ENCODE assay signal across 17 cellular contexts in genomic region chr2:142037744-142038143, GRCh38.
DNase-seq lines count a peak whose midpoint lies in the region; ATAC-seq, FAIRE-seq and TF ChIP-seq lines count a peak whose summit lies in the region.
"Had no signal": no experiment of that assay in that cellular context is flagged by ENCODE, and none has a peak within 500 bp of the region (broad histone marks: within the 10 kb centered on the region; RNA-seq: fewer than 3 reads in every experiment).

No MANE protein-coding gene starts in this region.

- no peak overlapping the region for H3K23ac ChIP-seq in mesendoderm (ENCODE audit: low read length)

- no peak overlapping the region for H2AK5ac ChIP-seq in mesendoderm (ENCODE audit: low read length)

- no peaks in the 10 kb centered on the region for H3K27me3 ChIP-seq in BLaER1 treated with 17β-estradiol and CSF1 and Interleukin-3, amounts not matched to agents 10 nM and 100 nM
- H3K27me3 ChIP-seq in HUES48 (ENCODE audit: control insufficient read depth, insufficient read depth, low read length) (no peaks in the 10 kb centered on the region), astrocyte (ENCODE audit: insufficient read depth, low read length) (no peaks in the 10 kb centered on the region), mesendoderm (ENCODE audit: insufficient read depth, low read length, poor library complexity) (no peaks in the 10 kb centered on the region)

- DNase-seq in astrocyte (ENCODE audit: low read depth) (peak; percentile 29), mesendoderm (peak; percentile 53), CD14-positive monocyte (ENCODE audit: low spot score) (no peak), NCI-H1930 (lab: John Stamatoyannopoulos, UW) (no peak), COLO829 (ENCODE audit: low spot score) (no peak)
- DNase-seq: activated CD4-positive, alpha-beta T cell treated with anti-CD3 and anti-CD28 coated beads for 4 hours; activated T-cell treated with anti-CD3 and anti-CD28 coated beads, Interleukin-2, amount 50 U/mL, for 48 hours; amniotic stem cell; KG1; NCI-H187 treated with DMSO at 0.1 percent for 48 hours; stimulated activated CD4-positive, alpha-beta T cell treated with anti-CD3 and anti-CD28 coated beads, Interleukin-4, amount 100 ng/mL, for 1 hour; T-helper 1 cell had no signal

- H3K4ac ChIP-seq in mesendoderm (ENCODE audit: low read depth, low read length): no peak overlapping the region

- H4K8ac ChIP-seq in mesendoderm (ENCODE audit: low read depth, low read length): no peak overlapping the region

- no peaks in the 10 kb centered on the region for H3K79me2 ChIP-seq in astrocyte (ENCODE audit: insufficient read depth, low read length)
- no peaks in the 10 kb centered on the region for H3K79me2 ChIP-seq in mesendoderm (ENCODE audit: control insufficient read depth, insufficient read depth, low read length)

- H3K27me3 Mint-ChIP-seq in astrocyte (ENCODE audit: low read depth, unreplicated experiment): no peaks in the 10 kb centered on the region
- H3K27me3 Mint-ChIP-seq in CD14-positive monocyte (ENCODE audit: low read depth in 3 of 3): no peaks in the 10 kb centered on the region
- H3K27me3 Mint-ChIP-seq: B cell had no signal

- no CpG with 5 or more reads among the region's 3 CpGs for WGBS in mesendoderm (ENCODE audit: extremely low coverage, insufficient coverage, low lambda C conversion rate)

- no peak overlapping the region for H3K18ac ChIP-seq in mesendoderm (ENCODE audit: low read length)

- no peak for ATAC-seq in GM21576 (IDR thresholded peaks at IDR 0.05; ENCODE audit: unreplicated experiment)
- ATAC-seq: stimulated activated effector memory CD8-positive, alpha-beta T cell treated with anti-CD3 and anti-CD28 coated beads, Interleukin-12 subunit alpha, Interleukin-12 subunit beta, amount 100 ng/mL, for 72 hours had no signal

- H3K4me1 Mint-ChIP-seq in astrocyte (ENCODE audit: low read depth, unreplicated experiment): peaks cover 63% of the 10 kb centered on the region
- no peaks in the 10 kb centered on the region for H3K4me1 Mint-ChIP-seq in CD14-positive monocyte
- H3K4me1 Mint-ChIP-seq: B cell; stimulated activated effector memory CD8-positive, alpha-beta T cell treated with anti-CD3 and anti-CD28 coated beads, Interleukin-12 subunit alpha, Interleukin-12 subunit beta, amount 100 ng/mL, for 72 hours had no signal

- peak overlapping the region; percentile 60 for H3K27ac Mint-ChIP-seq in astrocyte (ENCODE audit: unreplicated experiment)
- H3K27ac Mint-ChIP-seq in CD14-positive monocyte: no peak overlapping the region
- H3K27ac Mint-ChIP-seq: B cell; stimulated activated effector memory CD8-positive, alpha-beta T cell treated with anti-CD3 and anti-CD28 coated beads, Interleukin-12 subunit alpha, Interleukin-12 subunit beta, amount 100 ng/mL, for 72 hours had no signal

- H3K9me3 Mint-ChIP-seq in astrocyte (ENCODE audit: unreplicated experiment) (peaks cover 2% of the 10 kb centered on the region), CD14-positive monocyte (peaks cover 0 to 2% (median 0%) of the 10 kb centered on the region in 7 donors)

- H3K36me3 Mint-ChIP-seq in astrocyte (ENCODE audit: low read depth, unreplicated experiment): no peaks in the 10 kb centered on the region
- H3K36me3 Mint-ChIP-seq in CD14-positive monocyte: no peaks in the 10 kb centered on the region
- H3K36me3 Mint-ChIP-seq: stimulated activated effector memory CD8-positive, alpha-beta T cell treated with anti-CD3 and anti-CD28 coated beads, Interleukin-12 subunit alpha, Interleukin-12 subunit beta, amount 100 ng/mL, for 72 hours had no signal

- H3K4me3 ChIP-seq in BLaER1 treated with 17β-estradiol and CSF1 and Interleukin-3, amounts not matched to agents 10 nM and 100 nM: no peak overlapping the region
- H3K4me3 ChIP-seq in HUES48 (ENCODE audit: low read depth, low read length) (no peak overlapping the region), astrocyte (ENCODE audit: insufficient read depth, low read depth, low read length) (no peak overlapping the region), mesendoderm (ENCODE audit: low read length) (no peak overlapping the region)

- intact Hi-C loops in CD14-positive monocyte (cut with micrococcal nuclease): no loop called here

- no peak overlapping the region for H3K56ac ChIP-seq in mesendoderm (ENCODE audit: low read length)

- no peak for TF ChIP-seq CTCF in astrocyte (IDR thresholded peaks at IDR 0.05; ENCODE audit: insufficient read depth, low read depth, low read length)
- no peak for TF ChIP-seq CTCF in CD14-positive monocyte (IDR thresholded peaks at IDR 0.05)

- no peaks in the 10 kb centered on the region for H3K36me3 ChIP-seq in BLaER1 treated with 17β-estradiol and CSF1 and Interleukin-3, amounts not matched to agents 10 nM and 100 nM
- H3K36me3 ChIP-seq in HUES48 (ENCODE audit: control insufficient read depth, insufficient read depth, low read length) (no peaks in the 10 kb centered on the region), astrocyte (ENCODE audit: insufficient read depth, low read length) (no peaks in the 10 kb centered on the region), mesendoderm (ENCODE audit: control insufficient read depth, insufficient read depth, low read length) (no peaks in the 10 kb centered on the region)

- no peak overlapping the region for H2BK5ac ChIP-seq in mesendoderm (ENCODE audit: low read length)

- H3K9ac ChIP-seq in BLaER1 treated with 17β-estradiol and CSF1 and Interleukin-3, amounts not matched to agents 10 nM and 100 nM: no peak overlapping the region
- H3K9ac ChIP-seq in HUES48 (ENCODE audit: low read depth, low read length): no peak overlapping the region
- no peak overlapping the region for H3K9ac ChIP-seq in astrocyte (ENCODE audit: low read length)
- no peak overlapping the region for H3K9ac ChIP-seq in mesendoderm (ENCODE audit: low read length)

- H4K5ac ChIP-seq in mesendoderm (ENCODE audit: low read length): no peak overlapping the region

- no peak overlapping the region for H3K27ac ChIP-seq in BLaER1 treated with 17β-estradiol and CSF1 and Interleukin-3, amounts not matched to agents 10 nM and 100 nM
- H3K27ac ChIP-seq in HUES48 (ENCODE audit: low read depth, low read length) (peak overlapping the region; percentile 64), astrocyte (ENCODE audit: low read depth, low read length) (no peak overlapping the region), mesendoderm (ENCODE audit: low read depth, low read length) (no peak overlapping the region)

- H3K9me3 ChIP-seq in BLaER1 treated with 17β-estradiol and CSF1 and Interleukin-3, amounts not matched to agents 10 nM and 100 nM (replicated peaks in 1 of 11): no peaks in the 10 kb centered on the region
- H3K9me3 ChIP-seq in HUES48 (ENCODE audit: control insufficient read depth, insufficient read depth, low read length): no peaks in the 10 kb centered on the region
- no peaks in the 10 kb centered on the region for H3K9me3 ChIP-seq in astrocyte (ENCODE audit: insufficient read depth, low read depth, low read length)

- peak overlapping the region in 8 of 11 experiments; percentile 17 to 55 (median 46); a peak in 12 of 22 replicates for H3K4me2 ChIP-seq in BLaER1 treated with 17β-estradiol and CSF1 and Interleukin-3, amounts not matched to agents 10 nM and 100 nM
- H3K4me2 ChIP-seq in astrocyte (ENCODE audit: low read length): peak overlapping the region; percentile 51
- no peak overlapping the region for H3K4me2 ChIP-seq in mesendoderm (ENCODE audit: low read length)

- H2BK15ac ChIP-seq in mesendoderm (replicated peaks; ENCODE audit: low read depth): no peak overlapping the region

- no peak overlapping the region for H2BK120ac ChIP-seq in mesendoderm (ENCODE audit: low read depth, low read length)

- no peak for FAIRE-seq in astrocyte (lab: Jason Lieb, UNC)

- H3K4me3 Mint-ChIP-seq in astrocyte (ENCODE audit: unreplicated experiment) (no peak overlapping the region), CD14-positive monocyte (no peak overlapping the region)
- H3K4me3 Mint-ChIP-seq: B cell; stimulated activated effector memory CD8-positive, alpha-beta T cell treated with anti-CD3 and anti-CD28 coated beads, Interleukin-12 subunit alpha, Interleukin-12 subunit beta, amount 100 ng/mL, for 72 hours had no signal

- peaks cover 0 to 16% (median 12%) of the 10 kb centered on the region in 10 experiments; a peak in 15 of 20 replicates for H3K4me1 ChIP-seq in BLaER1 treated with 17β-estradiol and CSF1 and Interleukin-3, amounts not matched to agents 10 nM and 100 nM
- H3K4me1 ChIP-seq in HUES48 (ENCODE audit: control insufficient read depth, insufficient read depth, low read length): peaks cover 24% of the 10 kb centered on the region
- H3K4me1 ChIP-seq in astrocyte (ENCODE audit: insufficient read depth, low read length): peaks cover 59% of the 10 kb centered on the region
- peaks cover 2% of the 10 kb centered on the region for H3K4me1 ChIP-seq in mesendoderm (ENCODE audit: control insufficient read depth, low read depth, low read length)

- H3K79me1 ChIP-seq in mesendoderm (ENCODE audit: low read length): no peaks in the 10 kb centered on the region

- H4K20me1 ChIP-seq in BLaER1 treated with 17β-estradiol and CSF1 and Interleukin-3, amounts not matched to agents 10 nM and 100 nM: no peaks in the 10 kb centered on the region
- no peaks in the 10 kb centered on the region for H4K20me1 ChIP-seq in astrocyte (ENCODE audit: insufficient read depth, low read length)

- H2AFZ ChIP-seq in astrocyte (ENCODE audit: low read depth, low read length): no peak overlapping the region

Comparison
In these comparisons a context has a peak if more than half of its experiments do, and no peak if none do; other contexts are left out.
1. DNase-seq: peak in astrocyte (single experiment) and mesendoderm (single experiment); none in CD14-positive monocyte (single experiment), NCI-H1930 (0 of 2) and COLO829 (single experiment).